Comparison of ENCODE assay signal across 15 cellular contexts in genomic region chr4:142222127-142222526, GRCh38.
"Had no signal": no experiment of that assay in that cellular context is flagged by ENCODE, and none has a peak within 500 bp of the region (broad histone marks: within the 10 kb centered on the region; RNA-seq: fewer than 3 reads in every experiment).

No MANE protein-coding gene starts in this region.

- H3K4me3 Mint-ChIP-seq: brain; naive thymus-derived CD4-positive, alpha-beta T cell; stimulated activated effector memory CD8-positive, alpha-beta T cell treated with anti-CD3 and anti-CD28 coated beads, Interleukin-12 subunit alpha, Interleukin-12 subunit beta, amount 100 ng/mL, for 72 hours; T-cell had no signal

- H3K27me3 ChIP-seq: adrenal gland, pancreas, thyroid gland had no signal

- H3K36me3 Mint-ChIP-seq: brain had no signal

- H3K9me3 ChIP-seq: adrenal gland, pancreas, SK-N-SH, thyroid gland had no signal

- H3K27ac ChIP-seq: adrenal gland, pancreas, thyroid gland had no signal

- DNase-seq: activated CD4-positive, alpha-beta T cell treated with anti-CD3 and anti-CD28 coated beads, Interleukin-2, amount 50 U/mL, for 48 hours; activated naive CD4-positive, alpha-beta T cell treated with Interleukin-2 at 50 U/mL for 16 hours; effector memory CD4-positive, alpha-beta T cell; islet precursor cell; naive thymus-derived CD4-positive, alpha-beta T cell; pancreas; SK-N-SH; stimulated activated CD4-positive, alpha-beta T cell treated with anti-CD3 and anti-CD28 coated beads, Interleukin-12 subunit alpha, Interleukin-12 subunit beta, amount 100 ng/mL, for 4 hours; T-cell; T-helper 9 cell; thyroid gland had no signal

- H3K27ac Mint-ChIP-seq: brain; stimulated activated effector memory CD8-positive, alpha-beta T cell treated with anti-CD3 and anti-CD28 coated beads, Interleukin-12 subunit alpha, Interleukin-12 subunit beta, amount 100 ng/mL, for 72 hours had no signal

- H3K4me3 ChIP-seq: adrenal gland, pancreas, thyroid gland had no signal

- ATAC-seq: left lobe of liver; naive thymus-derived CD4-positive, alpha-beta T cell; pancreas; stimulated activated effector memory CD8-positive, alpha-beta T cell treated with anti-CD3 and anti-CD28 coated beads, Interleukin-12 subunit alpha, Interleukin-12 subunit beta, amount 100 ng/mL, for 72 hours; T-cell had no signal

- H3K4me1 ChIP-seq: pancreas, thyroid gland had no signal

- H3K36me3 ChIP-seq: adrenal gland, pancreas, thyroid gland had no signal

- H3K9me3 Mint-ChIP-seq: brain; stimulated activated effector memory CD8-positive, alpha-beta T cell treated with anti-CD3 and anti-CD28 coated beads, Interleukin-12 subunit alpha, Interleukin-12 subunit beta, amount 100 ng/mL, for 72 hours; T-cell had no signal

- H3K27me3 Mint-ChIP-seq: naive thymus-derived CD4-positive, alpha-beta T cell; T-cell had no signal
